In genomic region chr6:143279385-143279784, GRCh38 we compare ENCODE assay signal across 8 cellular contexts.
DNase-seq lines count a peak whose midpoint lies in the region; ATAC-seq and TF ChIP-seq lines count a peak whose summit lies in the region.

No MANE protein-coding gene starts in this region.

- peak; percentile 38 to 62 for ATAC-seq in left cardiac atrium
- ATAC-seq in HG03095 (IDR thresholded peaks at IDR 0.05; ENCODE audit: unreplicated experiment), result no peak

- intact Hi-C loops in left cardiac atrium (cut with DNase I), result loop anchor here in 1 of 2 donors (5.0 kb wide), 1 partner anchor 587 kb away; no protein-coding TSS in a partner anchor

- DNase-seq in 8988T (peak; percentile 39), RPMI8226 (peak; percentile 3), left cardiac atrium (no peak), NCI-H774 (lab: John Stamatoyannopoulos, UW) (no peak), T1000 (lab: John Stamatoyannopoulos, UW) (no peak), T-helper 9 cell (no peak)

- peak; percentile 31; the same call in 1 of the 2 replicates for TF ChIP-seq CTCF in GM12874 (IDR thresholded peaks at IDR 0.05; ENCODE audit: insufficient read depth, low read depth, low read length)

Comparison
In these comparisons a context has a peak if more than half of its experiments do, and no peak if none do; other contexts are left out.
1. DNase-seq: peak in 8988T (single experiment) and RPMI8226 (single experiment); none in left cardiac atrium (single experiment), NCI-H774 (single experiment), T1000 (single experiment) and T-helper 9 cell (single experiment).